In genomic region chr19:39540333-39540673, GRCh38 we compare ENCODE assay signal across 10 cellular contexts. TPM values are rescaled to one million over a fixed set of nuclear protein-coding genes. Genes with fewer than 3 reads are reported as not detected.
DNase-seq lines count a peak whose midpoint lies in the region; ATAC-seq and TF ChIP-seq lines count a peak whose summit lies in the region.
"Had no signal": no experiment of that assay in that cellular context is flagged by ENCODE, and none has a peak within 500 bp of the region (broad histone marks: within the 10 kb centered on the region; RNA-seq: fewer than 3 reads in every experiment).

No MANE protein-coding gene starts in this region.

- POLR2A ChIA-PET in A673 (lab: Charles Lee; ENCODE audit: low non-redundant PET) = no interaction called here

- CTCF ChIA-PET in A673 (lab: Charles Lee) = interaction anchor here (1.1 kb wide), 1 partner anchor 99 kb away, joined by 4 read pairs; no protein-coding TSS in a partner anchor

- intact Hi-C loops in A673 (cut with micrococcal nuclease; ENCODE audit: unreplicated experiment) (loop anchor here (2.0 kb wide), 1 partner anchor 100 kb away; no protein-coding TSS in a partner anchor), body of pancreas (cut with DNase I) (no loop called here)

- 1 to 2% methylated on average over 10 of the region's 10 CpGs for WGBS in body of pancreas, 2 donors

- peaks cover 10% of the 10 kb centered on the region for H3K4me1 ChIP-seq in A673 (ENCODE audit: insufficient read depth, low read length, poor library complexity, severe bottlenecking)
- peaks cover 10% of the 10 kb centered on the region for H3K4me1 ChIP-seq in HUES48 (ENCODE audit: control insufficient read depth, insufficient read depth, low read length)
- peaks cover 13% of the 10 kb centered on the region for H3K4me1 ChIP-seq in body of pancreas
- H3K4me1 ChIP-seq in muscle layer of duodenum (ENCODE audit: control insufficient read depth in 1 of 2, insufficient read depth in 2 of 2, low read length in 2 of 2) = peaks cover 4 to 14% of the 10 kb centered on the region in 2 donors
- peaks cover 28% of the 10 kb centered on the region for H3K4me1 ChIP-seq in foreskin keratinocyte

- no TSS peak for BruUV-seq in A673 (replicated peaks; lab: Mats Ljungman, UMichigan)

- peak overlapping the region; percentile 86 for H3K27ac ChIP-seq in A673 (ENCODE audit: low read depth, low read length, poor library complexity, severe bottlenecking)
- no peak overlapping the region for H3K27ac ChIP-seq in HUES48 (ENCODE audit: low read depth, low read length)
- peak overlapping the region in 3 of 4 donors; percentile 91 to 97 (median 94) for H3K27ac ChIP-seq in body of pancreas
- peak overlapping the region; percentile 74 for H3K27ac ChIP-seq in muscle layer of duodenum (ENCODE audit: low read length)
- H3K27ac ChIP-seq in foreskin keratinocyte = no peak overlapping the region

- no peak; the same call in 1 of the 2 replicates for TF ChIP-seq CTCF in A673 (conservative IDR thresholded peaks at IDR 0.05; ENCODE audit: low read depth, low read length)
- peak in 1 of 7 experiments; percentile 6 for TF ChIP-seq CTCF in body of pancreas (IDR thresholded peaks at IDR 0.05)
- TF ChIP-seq CTCF in foreskin keratinocyte (conservative IDR thresholded peaks at IDR 0.05) = no peak
- TF ChIP-seq CTCF in omental fat pad (IDR thresholded peaks at IDR 0.05) = no peak

- H3K9me3 ChIP-seq in A673 (ENCODE audit: low read depth, low read length, poor library complexity, severe bottlenecking) = no peaks in the 10 kb centered on the region
- H3K9me3 ChIP-seq in HUES48 (ENCODE audit: control insufficient read depth, insufficient read depth, low read length) = no peaks in the 10 kb centered on the region
- H3K9me3 ChIP-seq in body of pancreas = no peaks in the 10 kb centered on the region
- H3K9me3 ChIP-seq in muscle layer of duodenum (ENCODE audit: control insufficient read depth in 1 of 2, low read length in 2 of 2) = no peaks in the 10 kb centered on the region

- no peak overlapping the region for H3K9ac ChIP-seq in HUES48 (ENCODE audit: low read depth, low read length)

- TF ChIP-seq POLR2A in body of pancreas (IDR thresholded peaks at IDR 0.05) = no peak

- H3K27me3 ChIP-seq in A673 (replicated peaks; ENCODE audit: insufficient read depth, low read depth, low read length, poor library complexity) (peaks cover 3% of the 10 kb centered on the region), HUES48 (ENCODE audit: control insufficient read depth, insufficient read depth, low read length) (no peaks in the 10 kb centered on the region), body of pancreas (no peaks in the 10 kb centered on the region), muscle layer of duodenum (ENCODE audit: low read depth, low read length) (no peaks in the 10 kb centered on the region), foreskin keratinocyte (no peaks in the 10 kb centered on the region)

- H3K4me3 ChIP-seq in A673 (ENCODE audit: low read depth, low read length, poor library complexity, severe bottlenecking) (peak overlapping the region; percentile 79), HUES48 (ENCODE audit: low read depth, low read length) (peak overlapping the region; percentile 96; the same call in 1 of the 2 replicates), body of pancreas (no peak overlapping the region), muscle layer of duodenum (ENCODE audit: low read depth in 1 of 2, low read length in 2 of 2) (peak overlapping the region in 1 of 2 donors; percentile 71)

- H3K36me3 ChIP-seq in A673 (ENCODE audit: insufficient read depth, low read length, poor library complexity, severe bottlenecking) (no peaks in the 10 kb centered on the region), HUES48 (ENCODE audit: control insufficient read depth, insufficient read depth, low read length) (no peaks in the 10 kb centered on the region), body of pancreas (replicated peaks in 1 of 2; ENCODE audit: insufficient read depth in 1 of 2, low read depth in 2 of 2) (no peaks in the 10 kb centered on the region), muscle layer of duodenum (ENCODE audit: control insufficient read depth in 1 of 2, insufficient read depth in 2 of 2, low read length in 2 of 2) (no peaks in the 10 kb centered on the region)

- no peak for ATAC-seq in body of pancreas
- ATAC-seq in foreskin keratinocyte = no peak
- ATAC-seq in omental fat pad (ENCODE audit: low FRiP score) = no peak
- no peak for ATAC-seq in GM18498 (IDR thresholded peaks at IDR 0.05; ENCODE audit: unreplicated experiment)

- DNase-seq in A673 (ENCODE audit: low spot score) (no peak), body of pancreas (no peak), foreskin keratinocyte (no peak), GM03348 (ENCODE audit: low spot score) (no peak), omental fat pad (ENCODE audit: low spot score) (no peak)

RNA-seq across cellular contexts. Expression of gene EID2, which starts 0.3 kb away (rescaled TPM):
- 25.0 and 25.2 TPM in 2 replicates for total RNA-seq in A673 (2021)
- total RNA-seq in body of pancreas = 10 to 100 TPM in 1 of 2 donors, 1 to 10 TPM in 1; 7.3 to 13.5 TPM
- 11.6 and 13.5 TPM in 2 replicates for total RNA-seq in foreskin keratinocyte
- polyA plus RNA-seq in foreskin keratinocyte = 14.4 and 15.9 TPM in 2 replicates
- 10 to 100 TPM in 2 of 4 donors, 1 to 10 TPM in 2; 6.2 to 13.6 (median 9.6) TPM for total RNA-seq in omental fat pad

RNA-seq across cellular contexts. Expression of gene EID2B, which starts 7.7 kb away (rescaled TPM):
- total RNA-seq in A673 (2021) = 3.4 and 4.2 TPM in 2 replicates
- 1 to 10 TPM; 2.0 to 3.9 TPM for total RNA-seq in body of pancreas
- 1.7 and 1.9 TPM in 2 replicates for total RNA-seq in foreskin keratinocyte
- polyA plus RNA-seq in foreskin keratinocyte = 1.1 and 1.2 TPM in 2 replicates
- total RNA-seq in omental fat pad = 1 to 10 TPM; 1.8 to 4.4 (median 2.3) TPM

RNA-seq across cellular contexts. Expression of gene SELENOV, which starts 25.4 kb away (rescaled TPM):
- total RNA-seq in A673 (2021) = not detected in 2 replicates
- total RNA-seq in body of pancreas = not detected
- total RNA-seq in foreskin keratinocyte = not detected in 2 replicates
- polyA plus RNA-seq in foreskin keratinocyte = not detected in 2 replicates
- total RNA-seq in omental fat pad = not detected
- total RNA-seq: esophagus mucosa, SK-MEL-5 had no signal

RNA-seq across cellular contexts. Expression of gene DLL3, which starts 41.6 kb away (rescaled TPM):
- 0.69 and 0.96 TPM in 2 replicates for total RNA-seq in A673 (2021)
- not detected for total RNA-seq in body of pancreas
- 1.7 and 2.0 TPM in 2 replicates for total RNA-seq in foreskin keratinocyte
- polyA plus RNA-seq in foreskin keratinocyte = 2.8 and 3.0 TPM in 2 replicates
- total RNA-seq in omental fat pad = under 1 TPM in 1 of 4 donors, not detected in 3; 0.24 TPM
- total RNA-seq: esophagus mucosa had no signal

RNA-seq across cellular contexts. Expression of gene TIMM50, which starts 59.7 kb away (rescaled TPM):
- total RNA-seq in A673 (2021) (165 and 174 TPM in 2 replicates), body of pancreas (10 to 100 TPM; 30.4 to 50.8 TPM), foreskin keratinocyte (87.9 and 99.1 TPM in 2 replicates), omental fat pad (10 to 100 TPM; 36.4 to 65.7 (median 50.3) TPM)
- polyA plus RNA-seq in foreskin keratinocyte = 115 and 122 TPM in 2 replicates

Comparison
In these comparisons a context has a peak if more than half of its experiments do, and no peak if none do; other contexts are left out.
1. H3K27ac ChIP-seq: peak in A673 (single experiment), body of pancreas (3 of 4) and muscle layer of duodenum (single experiment); none in HUES48 (single experiment) and foreskin keratinocyte (single experiment).
2. H3K4me3 ChIP-seq: peak in A673 (single experiment) and HUES48 (single experiment); none in body of pancreas (0 of 2).